Comparison of ENCODE assay signal across 6 cellular contexts in the genomic region with DNA sequence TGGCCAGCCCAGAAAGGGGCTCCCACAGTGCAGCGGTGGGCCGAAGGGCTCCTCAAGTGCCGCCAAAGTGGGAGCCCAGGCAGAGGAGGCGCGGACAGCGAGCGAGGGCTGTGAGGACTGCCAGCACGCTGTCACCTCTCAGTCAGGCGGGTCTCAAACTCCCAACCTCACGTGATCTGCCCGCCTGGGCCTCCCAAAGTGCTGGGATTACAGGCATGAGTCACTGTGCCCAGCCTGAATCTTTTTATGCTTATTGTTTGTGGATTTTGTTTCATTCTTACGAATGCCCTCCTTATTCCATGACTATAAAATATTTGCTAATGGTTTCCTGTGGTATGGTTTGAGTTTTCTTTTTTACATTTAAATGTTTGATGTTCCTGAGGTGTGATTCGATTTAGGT. TPM values are rescaled to one million over a fixed set of nuclear protein-coding genes. Genes with fewer than 3 reads are reported as not detected.
"Had no signal": no experiment of that assay in that cellular context is flagged by ENCODE, and none has a peak within 500 bp of the region (broad histone marks: within the 10 kb centered on the region; RNA-seq: fewer than 3 reads in every experiment).

No MANE protein-coding gene starts in this region.

RNA-seq across cellular contexts. Expression of gene KHDC1, which starts 6.3 kb away (rescaled TPM):
- total RNA-seq: SK-MEL-5 had no signal

RNA-seq across cellular contexts. Expression of gene KHDC1L, which starts 44.0 kb away (rescaled TPM):
- total RNA-seq: NCI-H460; Right ventricle myocardium superior; RPMI7951; SK-MEL-5; T-cell; T-helper 1 cell treated with Interleukin-12 subunit alpha and Interleukin-12 subunit beta and Interleukin-4 antibody, amounts not matched to agents 30 ng/mL and 1 ng/mL, for 36 hours had no signal
